1 cellular context compared by ENCODE assay signal in the genomic region with DNA sequence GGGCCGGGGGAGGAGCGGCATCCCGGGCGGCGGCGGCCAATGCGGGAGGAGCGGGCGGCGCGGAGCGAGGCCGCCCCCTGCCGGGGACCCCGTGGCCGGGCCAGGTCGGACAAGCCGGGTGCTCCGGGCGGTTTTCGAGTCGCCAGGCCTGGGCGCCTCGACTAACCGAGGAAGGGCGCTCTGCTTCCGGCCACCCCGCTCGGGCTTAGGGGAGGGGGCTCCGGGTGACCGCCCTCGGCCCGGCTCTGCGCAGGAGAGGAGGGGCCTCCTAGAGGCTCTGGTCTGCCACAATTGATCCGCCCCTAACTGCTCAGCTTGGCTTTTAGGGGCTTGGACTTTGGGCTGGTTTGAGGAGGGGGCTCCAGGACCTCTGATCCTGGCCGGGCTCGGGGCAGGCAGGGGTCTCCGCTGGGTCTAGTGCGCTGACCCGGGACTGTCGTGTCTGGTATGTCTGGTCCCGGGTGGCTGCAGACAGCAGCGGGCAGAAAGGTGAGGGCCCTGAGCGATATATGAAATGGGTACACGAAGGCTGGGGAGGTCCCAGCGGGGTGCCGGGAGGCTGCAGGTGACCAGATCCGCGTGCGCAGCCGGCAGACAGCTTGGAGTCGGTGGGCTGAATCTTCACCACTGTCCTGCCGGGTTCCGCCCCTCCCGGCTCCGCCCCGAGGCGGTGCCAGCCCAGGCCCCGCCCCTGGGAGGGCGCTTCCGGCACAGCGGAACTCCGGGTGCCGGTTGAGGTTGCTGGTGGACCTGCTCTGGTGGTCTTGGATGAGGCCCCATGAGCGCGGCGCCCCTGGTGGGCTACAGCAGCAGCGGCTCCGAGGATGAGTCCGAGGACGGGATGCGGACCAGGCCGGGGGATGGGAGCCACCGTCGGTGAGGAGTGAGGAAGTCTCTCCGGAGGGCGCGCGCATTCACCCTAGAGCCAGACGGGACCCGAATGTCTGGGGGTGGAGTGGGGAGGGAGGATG.
TF ChIP-seq lines count a peak whose summit lies in the region.

A gene with protein sequence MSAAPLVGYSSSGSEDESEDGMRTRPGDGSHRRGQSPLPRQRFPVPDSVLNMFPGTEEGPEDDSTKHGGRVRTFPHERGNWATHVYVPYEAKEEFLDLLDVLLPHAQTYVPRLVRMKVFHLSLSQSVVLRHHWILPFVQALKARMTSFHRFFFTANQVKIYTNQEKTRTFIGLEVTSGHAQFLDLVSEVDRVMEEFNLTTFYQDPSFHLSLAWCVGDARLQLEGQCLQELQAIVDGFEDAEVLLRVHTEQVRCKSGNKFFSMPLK (plus strand): TSS at position 702 of the 971 bp plus-strand sequence. CDS start 77 bp downstream, at position 779.

TF ChIP-seq in PFSK-1, 5 proteins besides CTCF, POLR2A, EP300 and RAD21 (continued from another document):
- TF ChIP-seq, protein P1, sequence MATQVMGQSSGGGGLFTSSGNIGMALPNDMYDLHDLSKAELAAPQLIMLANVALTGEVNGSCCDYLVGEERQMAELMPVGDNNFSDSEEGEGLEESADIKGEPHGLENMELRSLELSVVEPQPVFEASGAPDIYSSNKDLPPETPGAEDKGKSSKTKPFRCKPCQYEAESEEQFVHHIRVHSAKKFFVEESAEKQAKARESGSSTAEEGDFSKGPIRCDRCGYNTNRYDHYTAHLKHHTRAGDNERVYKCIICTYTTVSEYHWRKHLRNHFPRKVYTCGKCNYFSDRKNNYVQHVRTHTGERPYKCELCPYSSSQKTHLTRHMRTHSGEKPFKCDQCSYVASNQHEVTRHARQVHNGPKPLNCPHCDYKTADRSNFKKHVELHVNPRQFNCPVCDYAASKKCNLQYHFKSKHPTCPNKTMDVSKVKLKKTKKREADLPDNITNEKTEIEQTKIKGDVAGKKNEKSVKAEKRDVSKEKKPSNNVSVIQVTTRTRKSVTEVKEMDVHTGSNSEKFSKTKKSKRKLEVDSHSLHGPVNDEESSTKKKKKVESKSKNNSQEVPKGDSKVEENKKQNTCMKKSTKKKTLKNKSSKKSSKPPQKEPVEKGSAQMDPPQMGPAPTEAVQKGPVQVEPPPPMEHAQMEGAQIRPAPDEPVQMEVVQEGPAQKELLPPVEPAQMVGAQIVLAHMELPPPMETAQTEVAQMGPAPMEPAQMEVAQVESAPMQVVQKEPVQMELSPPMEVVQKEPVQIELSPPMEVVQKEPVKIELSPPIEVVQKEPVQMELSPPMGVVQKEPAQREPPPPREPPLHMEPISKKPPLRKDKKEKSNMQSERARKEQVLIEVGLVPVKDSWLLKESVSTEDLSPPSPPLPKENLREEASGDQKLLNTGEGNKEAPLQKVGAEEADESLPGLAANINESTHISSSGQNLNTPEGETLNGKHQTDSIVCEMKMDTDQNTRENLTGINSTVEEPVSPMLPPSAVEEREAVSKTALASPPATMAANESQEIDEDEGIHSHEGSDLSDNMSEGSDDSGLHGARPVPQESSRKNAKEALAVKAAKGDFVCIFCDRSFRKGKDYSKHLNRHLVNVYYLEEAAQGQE (IDR thresholded peaks at IDR 0.05; ENCODE audit: insufficient read depth in 1 of 2, low read depth in 2 of 2, low read length in 2 of 2) = no peak
- TF ChIP-seq TAF1 (IDR thresholded peaks at IDR 0.05; ENCODE audit: borderline replicate concordance, insufficient read depth, low read length) (peak; percentile 72; the same call in 1 of the 2 replicates), SIN3A (IDR thresholded peaks at IDR 0.05; ENCODE audit: borderline replicate concordance, insufficient read depth, low read length) (no peak), FOXP2 (optimal IDR thresholded peaks at IDR 0.05; ENCODE audit: borderline replicate concordance, extremely low read depth, extremely low read length, insufficient read depth) (peak; percentile 31)
